Comparison of ENCODE assay signal across 27 cellular contexts in genomic region chr7:69190025-69190424, GRCh38.
"Had no signal": no experiment of that assay in that cellular context is flagged by ENCODE, and none has a peak within 500 bp of the region (broad histone marks: within the 10 kb centered on the region; RNA-seq: fewer than 3 reads in every experiment).

No MANE protein-coding gene starts in this region.

- ATAC-seq: naive thymus-derived CD8-positive, alpha-beta T cell; natural killer cell treated with Interleukin-12 subunit alpha and Interleukin-12 subunit beta and Interleukin-15 and Interleukin-18, amount 100 ng/mL, for 72 hours; pancreas; stimulated activated memory B cell treated with anti-CD40 and anti-IgM and Interleukin-4, amounts not matched to agents 10 μg/mL and 1 μg/mL and 100 μg/mL, for 72 hours had no signal

- H3K36me3 ChIP-seq: neutrophil, pancreas, prostate gland, right atrium auricular region, spleen, stomach, thoracic aorta, thyroid gland, tibial nerve, upper lobe of left lung, vagina had no signal

- H3K27ac ChIP-seq: neutrophil, pancreas, prostate gland, skin epidermis, spleen, stomach, thoracic aorta, thyroid gland, tibial nerve, upper lobe of left lung, vagina had no signal

- H3K9me3 ChIP-seq: neutrophil, pancreas, prostate gland, right atrium auricular region, stomach, thoracic aorta, thyroid gland, upper lobe of left lung, vagina had no signal

- H3K4me2 ChIP-seq: smooth muscle cell had no signal

- H3K27me3 ChIP-seq: neutrophil, pancreas, right atrium auricular region, spleen, stomach, thyroid gland, tibial nerve, upper lobe of left lung, vagina had no signal

- FAIRE-seq: urothelium cell line had no signal

- H3K4me1 ChIP-seq: pancreas, prostate gland, thyroid gland, tibial nerve, upper lobe of left lung had no signal

- H3K4me3 ChIP-seq: pancreas, prostate gland, right atrium auricular region, skin epidermis, smooth muscle cell, spleen, stomach, thoracic aorta, thyroid gland, tibial nerve, upper lobe of left lung, vagina had no signal

- DNase-seq: naive thymus-derived CD8-positive, alpha-beta T cell; nephron progenitor cell; nucleus accumbens; pancreas; retina; spleen; stimulated activated CD4-positive, alpha-beta T cell treated with anti-CD3 and anti-CD28 coated beads, Interleukin-12 subunit alpha, Interleukin-12 subunit beta, amount 100 ng/mL, for 4 hours; stimulated activated CD4-positive, alpha-beta T cell treated with anti-CD3 and anti-CD28 coated beads, Interleukin-1b, Interleukin-23, amount 100 ng/mL, for 48 hours; stimulated activated CD4-positive, alpha-beta T cell treated with anti-CD3 and anti-CD28 coated beads, Interleukin-4, amount 100 ng/mL, for 1 hour; stimulated activated CD4-positive, alpha-beta T cell treated with anti-CD3 and anti-CD28 coated beads, Interleukin-4, amount 100 ng/mL, for 4 hours; stimulated activated CD8-positive, alpha-beta memory T cell treated with anti-CD3 and anti-CD28 coated beads, Interleukin-4, amount 100 ng/mL, for 48 hours; stimulated activated naive CD4-positive, alpha-beta T cell treated with Interleukin-2 at 50 U/mL for 16 hours; stomach; thyroid gland; trophoblast cell; upper lobe of left lung had no signal
